ENCODE assay signal across 30 cellular contexts in genomic region chr1:170078610-170079189, GRCh38.
"Had no signal": no experiment of that assay in that cellular context is flagged by ENCODE, and none has a peak within 500 bp of the region (broad histone marks: within the 10 kb centered on the region; RNA-seq: fewer than 3 reads in every experiment).

No MANE protein-coding gene starts in this region.

- H3K27ac ChIP-seq: brain microvascular endothelial cell, gastroesophageal sphincter, heart right ventricle, WERI-Rb-1 had no signal

- H3K36me3 ChIP-seq: brain microvascular endothelial cell, gastroesophageal sphincter, heart right ventricle, WERI-Rb-1 had no signal

- FAIRE-seq: astrocyte, bronchial epithelial cell, endothelial cell of umbilical vein had no signal

- H3K4me3 ChIP-seq: gastroesophageal sphincter, heart right ventricle had no signal

- DNase-seq: activated B cell treated with CpG ODN at 0.5 μM for 24 hours; activated CD4-positive, alpha-beta T cell treated with anti-CD3 and anti-CD28 coated beads for 48 hours; activated CD4-positive, alpha-beta T cell treated with anti-CD3 and anti-CD28 coated beads, Interleukin-2, amount 50 U/mL, for 1 hour; activated CD4-positive, alpha-beta T cell treated with anti-CD3 and anti-CD28 coated beads, Interleukin-2, amount 50 U/mL, for 48 hours; activated CD8-positive, alpha-beta memory T cell treated with anti-CD3 and anti-CD28 coated beads for 24 hours; activated CD8-positive, alpha-beta T cell treated with anti-CD3 and anti-CD28 coated beads for 36 hours; activated effector memory CD4-positive, alpha-beta T cell treated with Interleukin-2 at 50 U/mL for 16 hours; activated gamma-delta T cell treated with Interleukin-2 at 50 U/mL for 16 hours; activated naive CD4-positive, alpha-beta T cell treated with anti-CD3 and anti-CD28 coated beads, Interleukin-2, amount 50 U/mL, for 16 hours; activated naive CD4-positive, alpha-beta T cell treated with Interleukin-2 at 50 U/mL for 16 hours; activated T-cell treated with anti-CD3 and anti-CD28 coated beads, Interleukin-2, amount 50 U/mL, for 4 hours; amniotic stem cell; anterior cingulate cortex; brain microvascular endothelial cell; cortex of kidney; dermis blood vessel endothelial cell; effector CD4-positive, alpha-beta T cell; effector memory CD8-positive, alpha-beta T cell; foreskin fibroblast; heart right ventricle; T-cell; T1000; WERI-Rb-1 had no signal

- H3K27me3 ChIP-seq: brain microvascular endothelial cell, gastroesophageal sphincter, heart right ventricle had no signal

- ATAC-seq: activated CD4-positive, CD25-positive, alpha-beta regulatory T cell treated with anti-CD3 and anti-CD28 coated beads, Interleukin-2, amount 50 U/mL, for 24 hours; activated CD8-positive, alpha-beta T cell treated with anti-CD3 and anti-CD28 coated beads for 36 hours; activated T-cell treated with anti-CD3 and anti-CD28 coated beads, Interleukin-2, amount 50 U/mL, for 4 hours; activated T-helper 17 cell treated with anti-CD3 and anti-CD28 coated beads, Interleukin-2, amount 50 U/mL, for 72 hours; effector memory CD8-positive, alpha-beta T cell; esophagus mucosa; gastroesophageal sphincter; heart right ventricle; T-cell had no signal
